ENCODE assay signal across 8 cellular contexts in genomic region chr18:68714707-68715496, GRCh38. TPM values are rescaled to one million over a fixed set of nuclear protein-coding genes. Genes with fewer than 3 reads are reported as not detected.
DNase-seq lines count a peak whose midpoint lies in the region; ATAC-seq and TF ChIP-seq lines count a peak whose summit lies in the region.

TSS of gene TMX3 (minus strand) at chr18:68715108. CDS start at chr18:68714981, 127 bp downstream.

- intact Hi-C loops in PC-9 (cut with micrococcal nuclease; ENCODE audit: unreplicated experiment), result no loop called here

- peaks cover 30% of the 10 kb centered on the region for H3K79me2 ChIP-seq in PC-9 (ENCODE audit: low read depth)

- BruUV-seq in PC-9 (replicated peaks; lab: Mats Ljungman, UMichigan), result TSS peak; percentile 43

- H3F3A ChIP-seq in PC-9 (ENCODE audit: insufficient read depth, low read depth), result no peaks in the 10 kb centered on the region

- peak within 1 kb of the TSS; percentile 74 for H3K9ac ChIP-seq in mucosa of stomach (ENCODE audit: low read length)

- peak; percentile 93 for ATAC-seq in GM21619 (IDR thresholded peaks at IDR 0.05; ENCODE audit: unreplicated experiment)

- CTCF ChIA-PET in PC-9 (lab: Charles Lee), result no interaction called here

- H3K27me3 ChIP-seq in PC-9 (ENCODE audit: insufficient read depth, low read depth) (no peaks in the 10 kb centered on the region), mucosa of stomach (ENCODE audit: control insufficient read depth, insufficient read depth, low read length) (no peaks in the 10 kb centered on the region)

- H3K4me1 ChIP-seq in PC-9 (replicated peaks; ENCODE audit: insufficient read depth) (peaks cover 16% of the 10 kb centered on the region), mucosa of stomach (ENCODE audit: control insufficient read depth, insufficient read depth, low read length) (no peaks in the 10 kb centered on the region)

- peak within 1 kb of the TSS; percentile 70 for H3K27ac ChIP-seq in PC-9

- H4K20me1 ChIP-seq in PC-9 (ENCODE audit: insufficient read depth), result peaks cover 4% of the 10 kb centered on the region; the same call in 1 of the 2 replicates

- peak within 1 kb of the TSS; percentile 89 for H3K4me2 ChIP-seq in PC-9

- DNase-seq in DMS153 (lab: John Stamatoyannopoulos, UW) (peak; percentile 80), PC-9 (peak; percentile 84 to 90), erythroblast (lab: John Stamatoyannopoulos, UW) (peak; percentile 95 to 96)
- DNase-seq in Jurkat, Clone E6-1 (ENCODE audit: low read depth, low spot score), result peak; percentile 93
- DNase-seq in activated T-cell treated with anti-CD3 and anti-CD28 coated beads, Interleukin-2, amount 50 U/mL, for 1 hour, result peak; percentile 91
- DNase-seq in stimulated activated CD8-positive, alpha-beta memory T cell treated with anti-CD3 and anti-CD28 coated beads, Interleukin-7, amount 100 ng/mL, for 1 hour (ENCODE audit: low read depth in 2 of 2), result peak; percentile 81 to 87

- peak within 1 kb of the TSS; percentile 94 for H2AFZ ChIP-seq in PC-9

- no peaks in the 10 kb centered on the region for H3K9me2 ChIP-seq in PC-9 (ENCODE audit: insufficient read depth)

- peak within 1 kb of the TSS; percentile 89 for H3K4me3 ChIP-seq in Jurkat, Clone E6-1 (ENCODE audit: low read length)
- H3K4me3 ChIP-seq in PC-9, result peak within 1 kb of the TSS; percentile 98
- peak within 1 kb of the TSS; percentile 73 for H3K4me3 ChIP-seq in mucosa of stomach (ENCODE audit: low read length)

- peak; percentile 67 for TF ChIP-seq POLR2A in erythroblast (IDR thresholded peaks at IDR 0.05; ENCODE audit: low read length)

- H3K36me3 ChIP-seq in PC-9 (ENCODE audit: low read depth) (peaks cover 18% of the 10 kb centered on the region), mucosa of stomach (ENCODE audit: control insufficient read depth, insufficient read depth, low read length) (no peaks in the 10 kb centered on the region)

- TF ChIP-seq CTCF in PC-9 (conservative IDR thresholded peaks at IDR 0.05), result no peak

- POLR2A ChIA-PET in PC-9 (lab: Charles Lee; ENCODE audit: unreplicated experiment), result no interaction called here

- H3K9me3 ChIP-seq in PC-9 (ENCODE audit: insufficient read depth, low read depth) (no peaks in the 10 kb centered on the region), mucosa of stomach (ENCODE audit: control insufficient read depth, low read length) (no peaks in the 10 kb centered on the region)

RNA-seq across cellular contexts. Expression of gene TMX3, which starts in this region (rescaled TPM):
- polyA plus RNA-seq in Jurkat, Clone E6-1 (2012; ENCODE audit: insufficient read depth, insufficient read length), result 38.0 TPM
- total RNA-seq in PC-9 (2021), result 21.2 and 22.7 TPM in 2 replicates

Comparison
In these comparisons a context has a peak if more than half of its experiments do, and no peak if none do; other contexts are left out.
1. Peak in every context shown above with its lines: DNase-seq, ATAC-seq, H3K4me3 ChIP-seq and H3K27ac ChIP-seq.